Comparison of ENCODE assay signal across 18 cellular contexts in genomic region chr7:114070246-114070645, GRCh38.
"Had no signal": no experiment of that assay in that cellular context is flagged by ENCODE, and none has a peak within 500 bp of the region (broad histone marks: within the 10 kb centered on the region; RNA-seq: fewer than 3 reads in every experiment).

No MANE protein-coding gene starts in this region.

- H3K9me3 ChIP-seq: left lung, uterus had no signal

- H3K4me3 ChIP-seq: heart right ventricle, left lung, uterus had no signal

- H3K36me3 ChIP-seq: heart right ventricle, left lung, uterus had no signal

- H3K27me3 ChIP-seq: uterus had no signal

- ATAC-seq: activated naive CD8-positive, alpha-beta T cell treated with anti-CD3 and anti-CD28 coated beads, Interleukin-2, amount 50 U/mL, for 24 hours; heart right ventricle; left lung; natural killer cell; stimulated activated naive CD8-positive, alpha-beta T cell treated with anti-CD3 and anti-CD28 coated beads, Interleukin-15, amount 100 ng/mL, for 72 hours had no signal

- H3K4me1 ChIP-seq: heart right ventricle, left lung, uterus had no signal

- DNase-seq: activated CD4-positive, alpha-beta T cell treated with anti-CD3 and anti-CD28 coated beads, Interleukin-2, amount 10 ng/mL, durations not matched to agents 7 days and 5 days; activated CD4-positive, CD25-positive, alpha-beta regulatory T cell; activated CD8-positive, alpha-beta memory T cell treated with anti-CD3 and anti-CD28 coated beads for 24 hours; activated naive CD4-positive, alpha-beta T cell treated with Interleukin-2 at 50 U/mL for 16 hours; activated naive CD8-positive, alpha-beta T cell treated with anti-CD3 and anti-CD28 coated beads, Interleukin-2, amount 50 U/mL, for 24 hours; caudate nucleus; dermis blood vessel endothelial cell; erythroblast; foreskin melanocyte; heart right ventricle; islet precursor cell; left lung; natural killer cell; occipital lobe; stimulated activated CD4-positive, alpha-beta T cell treated with anti-CD3 and anti-CD28 coated beads, Interleukin-4, amount 100 ng/mL, for 4 hours; stimulated activated naive CD8-positive, alpha-beta T cell treated with anti-CD3 and anti-CD28 coated beads, Interleukin-15, amount 100 ng/mL, for 72 hours; T-helper 2 cell; uterus had no signal

- H3K27ac ChIP-seq: heart right ventricle, left lung, uterus had no signal
